14 cellular contexts compared by ENCODE assay signal in the genomic region with DNA sequence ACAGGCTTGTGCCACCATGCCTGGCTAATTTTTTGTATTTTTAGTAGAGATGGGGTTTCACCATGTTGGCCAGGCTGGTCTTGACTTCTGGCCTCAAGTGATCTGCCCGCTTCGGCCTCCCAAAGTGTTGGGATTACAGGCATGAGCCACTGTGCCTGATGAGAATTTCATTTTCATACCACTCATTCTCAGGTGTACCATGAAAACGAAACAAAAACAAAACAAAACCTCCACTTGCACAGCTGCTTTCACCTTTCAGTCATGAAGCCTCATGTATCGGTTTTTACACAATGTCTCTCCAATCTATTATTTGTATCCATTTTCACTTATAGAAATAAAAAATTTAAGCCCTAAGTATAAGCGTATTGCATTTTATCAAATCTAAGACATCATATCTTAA. TPM values are rescaled to one million over a fixed set of nuclear protein-coding genes. Genes with fewer than 3 reads are reported as not detected.
DNase-seq lines count a peak whose midpoint lies in the region; ATAC-seq, FAIRE-seq and TF ChIP-seq lines count a peak whose summit lies in the region.
"Not testable (repeated sequence)": the region's sequence is repeated elsewhere in the genome, so short reads cannot be mapped to it uniquely, and the experiment has no call there.
"Had no signal": no experiment of that assay in that cellular context is flagged by ENCODE, and none has a peak within 500 bp of the region (broad histone marks: within the 10 kb centered on the region; RNA-seq: fewer than 3 reads in every experiment).

No MANE protein-coding gene starts in this region.

- not testable (repeated sequence) for H3K27ac ChIP-seq in MM.1S (ENCODE audit: low read length)
- peak overlapping the region; percentile 35; the same call in 1 of the 2 replicates for H3K27ac ChIP-seq in GM12878 (ENCODE audit: control insufficient read depth, insufficient read depth)

- not testable (repeated sequence) for H3K9me3 ChIP-seq in MM.1S (replicated peaks; ENCODE audit: insufficient read depth, low read length); GM12878 (replicated peaks; ENCODE audit: control insufficient read depth, insufficient read depth, low read length)

- TF ChIP-seq RAD21 in GM12878 (IDR thresholded peaks at IDR 0.05; ENCODE audit: insufficient read depth, low read depth, low read length) = not testable (repeated sequence)

- H3K4me3 ChIP-seq in GM12865 (ENCODE audit: low read depth, low read length) = not testable (repeated sequence)
- H3K4me3 ChIP-seq in MM.1S (ENCODE audit: low read length) (peak overlapping the region; percentile 12; the same call in 1 of the 2 replicates), GM12878 (0 out of 2 replicates have a peak overlapping the region, but pooled peaks have one; percentile 8)

- not testable (repeated sequence) for H3K9ac ChIP-seq in MM.1S (ENCODE audit: low read length); GM12878 (ENCODE audit: control insufficient read depth, insufficient read depth, low read length)

- intact Hi-C loops in GM12878 (cut with micrococcal nuclease; ENCODE audit: unreplicated experiment) = not testable (repeated sequence)

- not testable (repeated sequence) for H3K79me2 ChIP-seq in MM.1S (ENCODE audit: low read length); GM12878 (ENCODE audit: control insufficient read depth, insufficient read depth, low read length)

- H3K9me2 ChIP-seq in MM.1S (replicated peaks; ENCODE audit: insufficient read depth, low read length) = not testable (repeated sequence)

- H3F3A ChIP-seq in MM.1S (ENCODE audit: insufficient read depth, low read length) = peaks cover 11% of the 10 kb centered on the region

- not testable (repeated sequence) for TF ChIP-seq CTCF in GM12865 (IDR thresholded peaks at IDR 0.05; ENCODE audit: insufficient read depth, low read depth, low read length, missing control alignments); GM20000 (IDR thresholded peaks at IDR 0.05; ENCODE audit: extremely low read depth, missing control alignments); MM.1S (IDR thresholded peaks at IDR 0.05; ENCODE audit: low read length); GM12878 (IDR thresholded peaks at IDR 0.05 in 2 of 3, conservative IDR thresholded peaks at IDR 0.05 in 1 of 3; ENCODE audit: control insufficient read depth in 2 of 3, extremely low read depth in 1 of 3, insufficient read depth in 1 of 3, low read depth in 3 of 3, low read length in 3 of 3)

- 28% methylated on average over 5 of the region's 5 CpGs for WGBS in GM12878 (ENCODE audit: insufficient coverage, insufficient replicate concordance, low lambda C conversion rate, missing lambda C conversion rate)

- not testable (repeated sequence) for H3K27me3 ChIP-seq in MM.1S (replicated peaks; ENCODE audit: insufficient read depth, low read length); GM12878 (replicated peaks in 1 of 2; ENCODE audit: control insufficient read depth in 2 of 2, insufficient read depth in 2 of 2, low read length in 1 of 2)

- ATAC-seq in GM18870 (IDR thresholded peaks at IDR 0.05; ENCODE audit: unreplicated experiment) = peak; percentile 73
- peak; percentile 78 for ATAC-seq in GM21723 (IDR thresholded peaks at IDR 0.05; ENCODE audit: unreplicated experiment)
- peak; percentile 85 for ATAC-seq in HG02973 (IDR thresholded peaks at IDR 0.05; ENCODE audit: unreplicated experiment)
- ATAC-seq in HG03342 (IDR thresholded peaks at IDR 0.05; ENCODE audit: unreplicated experiment) = peak; percentile 83
- peak; percentile 94 for ATAC-seq in GM12878

- peak; percentile 56 for DNase-seq in GM12865 (ENCODE audit: low read depth)
- peak; percentile 49 for DNase-seq in GM20000 (ENCODE audit: low spot score)
- peak; percentile 81 for DNase-seq in MM.1S
- not testable (repeated sequence) for DNase-seq in GM12878 (ENCODE audit: low read depth, low spot score)

- CTCF ChIA-PET in GM12878 (lab: Yijun Ruan, JAX) = interaction anchor here (0.8 kb wide), 1 partner anchor 11 kb away, joined by 3 read pairs; no protein-coding TSS in a partner anchor

- in situ Hi-C loops in GM12878 (cut with MboI) = not testable (repeated sequence)

- not testable (repeated sequence) for BruUV-seq in GM12878 (replicated peaks; lab: Mats Ljungman, UMichigan)

- FAIRE-seq in GM12878 (lab: Jason Lieb, UNC) = peak; percentile 76

- not testable (repeated sequence) for H4K20me1 ChIP-seq in MM.1S (ENCODE audit: insufficient read depth, low read length); GM12878 (ENCODE audit: control insufficient read depth, insufficient read depth)

- not testable (repeated sequence) for H2AFZ ChIP-seq in MM.1S (ENCODE audit: low read length); GM12878 (ENCODE audit: control insufficient read depth, low read depth, low read length)

- H3K4me2 ChIP-seq in MM.1S (ENCODE audit: low read depth, low read length) (peak overlapping the region; percentile 52), GM12878 (ENCODE audit: control insufficient read depth, insufficient read depth) (peak overlapping the region; percentile 68)

- not testable (repeated sequence) for TF ChIP-seq POLR2A in GM12878 (IDR thresholded peaks at IDR 0.05; ENCODE audit: low read depth, low read length)

- not testable (repeated sequence) for TF ChIP-seq EP300 in GM12878 (IDR thresholded peaks at IDR 0.05; ENCODE audit: borderline replicate concordance in 1 of 2, control insufficient read depth in 1 of 2, low read depth in 2 of 2, low read length in 2 of 2)

- H3K4me1 ChIP-seq in MM.1S (ENCODE audit: low read length) (peaks cover 10% of the 10 kb centered on the region), GM12878 (ENCODE audit: control insufficient read depth, insufficient read depth, low read length) (peaks cover 18% of the 10 kb centered on the region)

- POLR2A ChIA-PET in GM12878 (lab: Charles Lee) = not testable (repeated sequence)

- RAD21 ChIA-PET in GM12878 (lab: Charles Lee; ENCODE audit: unreplicated experiment) = interaction anchor here (0.6 kb wide), 1 partner anchor 9 kb away, joined by 3 read pairs; no protein-coding TSS in a partner anchor

- SMC1A ChIA-PET in GM12878 (lab: Charles Lee; ENCODE audit: uncharacterized antibody, unreplicated experiment) = interaction anchor here (0.7 to 1.6 kb wide), 2 partner anchors 19 to 111 kb away, joined by 3 read pairs; no protein-coding TSS in a partner anchor

- H3K36me3 ChIP-seq in MM.1S (replicated peaks; ENCODE audit: insufficient read depth, low read length); GM12878 (ENCODE audit: control insufficient read depth in 2 of 2, insufficient read depth in 2 of 2, low read length in 1 of 2): not testable (repeated sequence)

RNA-seq across cellular contexts. Expression of gene ATPAF1, which starts 8.0 kb away (rescaled TPM):
- total RNA-seq in GM12878 (2013; cell fraction: nucleolus; rRNA removed) = 31.8 and 37.1 TPM in 2 replicates
- total RNA-seq in GM12878 (2014; rRNA removed) = 42.8 and 49.5 TPM in 2 replicates
- total RNA-seq in GM12878 (2014; rRNA removed; fragmentation: Illumina TruSeq; extraction: Trizol) = 40.1 and 41.3 TPM in 2 replicates
- 39.6 and 40.2 TPM in 2 replicates for total RNA-seq in GM12878 (2021)
- 49.3 TPM for polyA plus RNA-seq in GM12878 (2011; ENCODE audit: low read depth)
- 93.5 and 123 TPM in 2 replicates for polyA plus RNA-seq in GM12878 (2011; rRNA removed)
- 69.3 and 105 TPM in 2 replicates for polyA plus RNA-seq in GM12878 (2011; cell fraction: cytosol; rRNA removed)
- polyA plus RNA-seq in GM12878 (2011; cell fraction: nucleus; rRNA removed) = 35.8 and 37.9 TPM in 2 replicates
- polyA plus RNA-seq in GM12878 (2012) = 35.3 and 44.8 TPM in 2 replicates
- 61.1 and 67.6 TPM in 2 replicates for polyA plus RNA-seq in GM12878 (2014; fragmentation: Illumina TruSeq; extraction: Trizol)
- 10 to 100 TPM; 15.2 to 32.6 TPM for polyA plus RNA-seq in GM12878 (2014; fragmentation: Nextera tagmentation; extraction: Ambion mirVana)
- 42.3 and 54.0 TPM in 2 replicates for polyA plus RNA-seq in GM12878 (2014; rRNA removed)
- polyA plus RNA-seq in GM12878 (2016; fragmentation: Nextera tagmentation; extraction: Ambion mirVana) = 10 to 100 TPM; 64.2 to 74.6 TPM
- 49.3 and 62.9 TPM in 2 replicates for polyA minus RNA-seq in GM12878 (2011; rRNA and poly(A)+ RNA removed)
- polyA minus RNA-seq in GM12878 (2011; cell fraction: cytosol; rRNA and poly(A)+ RNA removed) = 17.8 and 19.5 TPM in 2 replicates
- 13.5 and 17.1 TPM in 2 replicates for polyA minus RNA-seq in GM12878 (2011; cell fraction: nucleus; rRNA and poly(A)+ RNA removed)

RNA-seq across cellular contexts. Expression of gene TEX38, which starts 11.5 kb away (rescaled TPM):
- not detected in 2 replicates for total RNA-seq in GM12878 (2013; cell fraction: nucleolus; rRNA removed)
- total RNA-seq in GM12878 (2014; rRNA removed) (not detected in 2 replicates), GM12878 (2014; rRNA removed; fragmentation: Illumina TruSeq; extraction: Trizol) (not detected in 2 replicates), GM12878 (2021) (not detected in 2 replicates)
- polyA plus RNA-seq in GM12878 (2011; ENCODE audit: low read depth) = not detected
- polyA plus RNA-seq in GM12878 (2011; rRNA removed) (0.07 TPM in 1 of 2 replicates, not detected in the other), GM12878 (2014; fragmentation: Illumina TruSeq; extraction: Trizol) (not detected in 2 replicates), GM12878 (2014; fragmentation: Nextera tagmentation; extraction: Ambion mirVana) (not detected), GM12878 (2014; rRNA removed) (not detected in 2 replicates), GM12878 (2016; fragmentation: Nextera tagmentation; extraction: Ambion mirVana) (under 1 TPM; 0.15 to 0.32 TPM)
- polyA plus RNA-seq in GM12878 (2011; cell fraction: cytosol; rRNA removed) = not detected in 2 replicates
- polyA plus RNA-seq in GM12878 (2011; cell fraction: nucleus; rRNA removed) = 0.15 TPM in 1 of 2 replicates, not detected in the other
- polyA plus RNA-seq in GM12878 (2012) = 0.32 TPM in 1 of 2 replicates, not detected in the other
- polyA minus RNA-seq in GM12878 (2011; rRNA and poly(A)+ RNA removed) = 0.21 TPM in 1 of 2 replicates, not detected in the other
- not detected in 2 replicates for polyA minus RNA-seq in GM12878 (2011; cell fraction: cytosol; rRNA and poly(A)+ RNA removed)
- polyA minus RNA-seq in GM12878 (2011; cell fraction: nucleus; rRNA and poly(A)+ RNA removed) = not detected in 2 replicates
- total RNA-seq: H7, heart right ventricle, MCF 10A, OCI-LY7, sigmoid colon had no signal
- polyA plus RNA-seq: adipose tissue, heart right ventricle had no signal

RNA-seq across cellular contexts. Expression of gene MOB3C, which starts 43.5 kb away (rescaled TPM):
- 18.1 and 19.8 TPM in 2 replicates for total RNA-seq in GM12878 (2013; cell fraction: nucleolus; rRNA removed)
- total RNA-seq in GM12878 (2014; rRNA removed) = 10.3 and 11.1 TPM in 2 replicates
- 8.4 and 8.6 TPM in 2 replicates for total RNA-seq in GM12878 (2014; rRNA removed; fragmentation: Illumina TruSeq; extraction: Trizol)
- total RNA-seq in GM12878 (2021) = 9.9 and 11.4 TPM in 2 replicates
- polyA plus RNA-seq in GM12878 (2011; ENCODE audit: low read depth) = 8.6 TPM
- 12.4 and 16.0 TPM in 2 replicates for polyA plus RNA-seq in GM12878 (2011; rRNA removed)
- 16.4 and 17.1 TPM in 2 replicates for polyA plus RNA-seq in GM12878 (2011; cell fraction: cytosol; rRNA removed)
- 19.9 and 24.1 TPM in 2 replicates for polyA plus RNA-seq in GM12878 (2011; cell fraction: nucleus; rRNA removed)
- 10.2 and 11.3 TPM in 2 replicates for polyA plus RNA-seq in GM12878 (2012)
- polyA plus RNA-seq in GM12878 (2014; fragmentation: Illumina TruSeq; extraction: Trizol) = 10.3 and 12.8 TPM in 2 replicates
- polyA plus RNA-seq in GM12878 (2014; fragmentation: Nextera tagmentation; extraction: Ambion mirVana) = 1 to 10 TPM; 1.0 to 4.1 TPM
- polyA plus RNA-seq in GM12878 (2014; rRNA removed) = 9.8 and 10.7 TPM in 2 replicates
- 1 to 10 TPM; 5.6 to 5.9 TPM for polyA plus RNA-seq in GM12878 (2016; fragmentation: Nextera tagmentation; extraction: Ambion mirVana)
- 14.6 and 18.1 TPM in 2 replicates for polyA minus RNA-seq in GM12878 (2011; rRNA and poly(A)+ RNA removed)
- 2.7 and 4.0 TPM in 2 replicates for polyA minus RNA-seq in GM12878 (2011; cell fraction: cytosol; rRNA and poly(A)+ RNA removed)
- 12.7 and 18.1 TPM in 2 replicates for polyA minus RNA-seq in GM12878 (2011; cell fraction: nucleus; rRNA and poly(A)+ RNA removed)

RNA-seq across cellular contexts. Expression of gene MKNK1, which starts 56.0 kb away (rescaled TPM):
- 46.3 and 51.4 TPM in 2 replicates for total RNA-seq in GM12878 (2013; cell fraction: nucleolus; rRNA removed)
- total RNA-seq in GM12878 (2014; rRNA removed) (19.1 and 20.0 TPM in 2 replicates), GM12878 (2014; rRNA removed; fragmentation: Illumina TruSeq; extraction: Trizol) (19.2 and 21.2 TPM in 2 replicates), GM12878 (2021) (22.1 and 29.1 TPM in 2 replicates)
- polyA plus RNA-seq in GM12878 (2011; ENCODE audit: low read depth) = 30.5 TPM
- polyA plus RNA-seq in GM12878 (2011; rRNA removed) (27.8 and 34.6 TPM in 2 replicates), GM12878 (2014; fragmentation: Illumina TruSeq; extraction: Trizol) (26.3 and 34.6 TPM in 2 replicates), GM12878 (2014; fragmentation: Nextera tagmentation; extraction: Ambion mirVana) (10 to 100 TPM; 13.7 to 17.0 TPM), GM12878 (2014; rRNA removed) (29.9 and 30.2 TPM in 2 replicates), GM12878 (2016; fragmentation: Nextera tagmentation; extraction: Ambion mirVana) (10 to 100 TPM; 26.8 to 29.7 TPM)
- 27.9 and 31.4 TPM in 2 replicates for polyA plus RNA-seq in GM12878 (2011; cell fraction: cytosol; rRNA removed)
- polyA plus RNA-seq in GM12878 (2011; cell fraction: nucleus; rRNA removed) = 72.1 and 77.2 TPM in 2 replicates
- polyA plus RNA-seq in GM12878 (2012) = 19.6 and 25.7 TPM in 2 replicates
- 25.4 and 27.3 TPM in 2 replicates for polyA minus RNA-seq in GM12878 (2011; rRNA and poly(A)+ RNA removed)
- 5.7 and 10.1 TPM in 2 replicates for polyA minus RNA-seq in GM12878 (2011; cell fraction: cytosol; rRNA and poly(A)+ RNA removed)
- polyA minus RNA-seq in GM12878 (2011; cell fraction: nucleus; rRNA and poly(A)+ RNA removed) = 14.7 and 28.6 TPM in 2 replicates

RNA-seq across cellular contexts. Expression of gene EFCAB14, which starts 58.8 kb away (rescaled TPM):
- 57.2 and 69.3 TPM in 2 replicates for total RNA-seq in GM12878 (2013; cell fraction: nucleolus; rRNA removed)
- total RNA-seq in GM12878 (2014; rRNA removed) (44.8 and 54.1 TPM in 2 replicates), GM12878 (2014; rRNA removed; fragmentation: Illumina TruSeq; extraction: Trizol) (46.1 and 51.1 TPM in 2 replicates), GM12878 (2021) (42.3 and 46.3 TPM in 2 replicates)
- polyA plus RNA-seq in GM12878 (2011; ENCODE audit: low read depth) = 28.0 TPM
- polyA plus RNA-seq in GM12878 (2011; rRNA removed) (66.0 and 78.8 TPM in 2 replicates), GM12878 (2014; fragmentation: Illumina TruSeq; extraction: Trizol) (58.2 and 67.5 TPM in 2 replicates), GM12878 (2014; fragmentation: Nextera tagmentation; extraction: Ambion mirVana) (10 to 100 TPM in 1 of 2 experiments, 1 to 10 TPM in 1; 7.8 to 12.7 TPM), GM12878 (2014; rRNA removed) (25.0 and 31.5 TPM in 2 replicates), GM12878 (2016; fragmentation: Nextera tagmentation; extraction: Ambion mirVana) (10 to 100 TPM; 36.8 to 40.9 TPM)
- polyA plus RNA-seq in GM12878 (2011; cell fraction: cytosol; rRNA removed) = 32.3 and 37.9 TPM in 2 replicates
- polyA plus RNA-seq in GM12878 (2011; cell fraction: nucleus; rRNA removed) = 45.5 and 58.7 TPM in 2 replicates
- polyA plus RNA-seq in GM12878 (2012) = 27.1 and 28.6 TPM in 2 replicates
- polyA minus RNA-seq in GM12878 (2011; rRNA and poly(A)+ RNA removed) = 55.6 and 62.6 TPM in 2 replicates
- polyA minus RNA-seq in GM12878 (2011; cell fraction: cytosol; rRNA and poly(A)+ RNA removed) = 27.9 and 30.1 TPM in 2 replicates
- 23.5 and 32.1 TPM in 2 replicates for polyA minus RNA-seq in GM12878 (2011; cell fraction: nucleus; rRNA and poly(A)+ RNA removed)
